Comparison of ENCODE assay signal across 20 cellular contexts in the genomic region with DNA sequence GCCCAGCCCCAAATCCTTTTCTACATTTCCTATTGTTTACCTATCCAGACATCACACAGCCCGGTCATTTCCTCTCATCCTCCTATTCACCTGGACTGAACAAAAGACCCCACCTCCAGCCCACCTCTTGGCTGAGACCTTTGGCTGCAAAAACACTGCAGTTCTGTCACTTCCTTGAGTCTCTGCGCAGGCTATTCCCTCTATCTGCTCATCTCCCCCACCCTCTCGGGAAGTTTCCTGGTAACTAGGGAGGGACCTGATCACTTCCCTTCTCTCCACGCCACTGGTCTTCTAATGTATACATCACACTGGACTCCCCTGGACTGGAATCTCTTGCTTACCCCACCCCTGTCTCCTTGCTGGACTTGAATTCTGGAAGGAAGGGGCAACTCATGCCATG. TPM values are rescaled to one million over a fixed set of nuclear protein-coding genes. Genes with fewer than 3 reads are reported as not detected.
"Had no signal": no experiment of that assay in that cellular context is flagged by ENCODE, and none has a peak within 500 bp of the region (broad histone marks: within the 10 kb centered on the region; RNA-seq: fewer than 3 reads in every experiment).

No MANE protein-coding gene starts in this region.

- H3K9me3 Mint-ChIP-seq: dendritic cell treated with granulocyte-macrophage colony-stimulating factor and Interleukin-4, amounts not matched to agents 40 ng/mL and 50 ng/mL, for 4 days; naive thymus-derived CD4-positive, alpha-beta T cell; nephron progenitor cell; stimulated activated naive B cell treated with anti-CD40 and anti-IgM and Interleukin-4, amounts not matched to agents 10 μg/mL and 1 μg/mL and 100 μg/mL, for 72 hours; stimulated activated naive CD8-positive, alpha-beta T cell treated with anti-CD3 and anti-CD28 coated beads, Interleukin-15, amount 100 ng/mL, for 72 hours; type B pancreatic cell had no signal

- H3K36me3 ChIP-seq: neutrophil, uterus had no signal

- ATAC-seq: naive thymus-derived CD4-positive, alpha-beta T cell; sciatic nerve; stimulated activated naive B cell treated with anti-CD40 and anti-IgM and Interleukin-4, amounts not matched to agents 10 μg/mL and 1 μg/mL and 100 μg/mL, for 72 hours; stimulated activated naive CD8-positive, alpha-beta T cell treated with anti-CD3 and anti-CD28 coated beads, Interleukin-15, amount 100 ng/mL, for 72 hours had no signal

- H3K27ac Mint-ChIP-seq: dendritic cell treated with granulocyte-macrophage colony-stimulating factor and Interleukin-4, amounts not matched to agents 40 ng/mL and 50 ng/mL, for 4 days; naive thymus-derived CD4-positive, alpha-beta T cell; nephron progenitor cell; stimulated activated naive B cell treated with anti-CD40 and anti-IgM and Interleukin-4, amounts not matched to agents 10 μg/mL and 1 μg/mL and 100 μg/mL, for 72 hours; stimulated activated naive CD8-positive, alpha-beta T cell treated with anti-CD3 and anti-CD28 coated beads, Interleukin-15, amount 100 ng/mL, for 72 hours; type B pancreatic cell had no signal

- H3K9me3 ChIP-seq: neutrophil, uterus had no signal

- H3K4me3 Mint-ChIP-seq: dendritic cell treated with granulocyte-macrophage colony-stimulating factor and Interleukin-4, amounts not matched to agents 40 ng/mL and 50 ng/mL, for 4 days; naive thymus-derived CD4-positive, alpha-beta T cell; nephron progenitor cell; stimulated activated naive B cell treated with anti-CD40 and anti-IgM and Interleukin-4, amounts not matched to agents 10 μg/mL and 1 μg/mL and 100 μg/mL, for 72 hours; stimulated activated naive CD8-positive, alpha-beta T cell treated with anti-CD3 and anti-CD28 coated beads, Interleukin-15, amount 100 ng/mL, for 72 hours; type B pancreatic cell had no signal

- H3K36me3 Mint-ChIP-seq: stimulated activated naive B cell treated with anti-CD40 and anti-IgM and Interleukin-4, amounts not matched to agents 10 μg/mL and 1 μg/mL and 100 μg/mL, for 72 hours; type B pancreatic cell had no signal

- DNase-seq: foreskin melanocyte; head of caudate nucleus; hippocampal formation; mesendoderm; naive thymus-derived CD4-positive, alpha-beta T cell; nephron progenitor cell; stimulated activated CD4-positive, alpha-beta T cell treated with anti-CD3 and anti-CD28 coated beads, Interleukin-2, amount 100 ng/mL, for 24 hours; stimulated activated CD4-positive, alpha-beta T cell treated with anti-CD3 and anti-CD28 coated beads, Interleukin-4, amount 100 ng/mL, for 4 hours; stimulated activated naive B cell treated with anti-CD40 and anti-IgM and Interleukin-4, amounts not matched to agents 10 μg/mL and 1 μg/mL and 100 μg/mL, for 72 hours; stimulated activated naive CD8-positive, alpha-beta T cell treated with anti-CD3 and anti-CD28 coated beads, Interleukin-15, amount 100 ng/mL, for 72 hours; substantia nigra; uterus had no signal

- H3K4me3 ChIP-seq: uterus had no signal

- H3K27ac ChIP-seq: neutrophil, uterus had no signal

RNA-seq across cellular contexts. Expression of a gene that starts 5.3 kb away (rescaled TPM):
- total RNA-seq: mononuclear cell; naive thymus-derived CD4-positive, alpha-beta T cell; skeletal muscle tissue; uterus had no signal
- polyA plus RNA-seq: esophagus; liver; naive thymus-derived CD4-positive, alpha-beta T cell had no signal
